Comparison of ENCODE assay signal across 8 cellular contexts in genomic region chr2:46776687-46777327, GRCh38.
DNase-seq lines count a peak whose midpoint lies in the region; ATAC-seq and TF ChIP-seq lines count a peak whose summit lies in the region.

No MANE protein-coding gene starts in this region.

- DNase-seq in CD4-positive, alpha-beta memory T cell, result peak in 4 of 5 donors; percentile 20 to 28 (median 26)
- DNase-seq in Panc1 (ENCODE audit: low read depth, low spot score) (peak; percentile 24), hepatic stellate cell (ENCODE audit: low spot score) (peak; percentile 60)
- DNase-seq in activated naive CD8-positive, alpha-beta T cell treated with anti-CD3 and anti-CD28 coated beads for 36 hours, result peak; percentile 46
- DNase-seq in stimulated activated CD4-positive, alpha-beta T cell treated with anti-CD3 and anti-CD28 coated beads, Interleukin-1b, Interleukin-23, amount 100 ng/mL, for 24 hours (ENCODE audit: low read depth in 4 of 4, low spot score in 1 of 4), result peak; percentile 6 to 28 (median 10)

- H3K36me3 ChIP-seq in CD4-positive, alpha-beta memory T cell (ENCODE audit: insufficient read depth, low read length), result no peaks in the 10 kb centered on the region
- H3K36me3 ChIP-seq in HEK293 (ENCODE audit: control insufficient read depth in 2 of 2, insufficient read depth in 1 of 2, low read length in 2 of 2), result no peaks in the 10 kb centered on the region
- no peaks in the 10 kb centered on the region for H3K36me3 ChIP-seq in Panc1 (ENCODE audit: control insufficient read depth, insufficient read depth, low read length)

- CTCF ChIA-PET in CD4-positive, alpha-beta memory T cell (lab: Charles Lee; ENCODE audit: partially characterized antibody), result interaction anchor here (0.6 to 5.9 kb wide), 11 partner anchors 9 to 654 kb away, joined by 3 to 32 read pairs (median 3); no protein-coding TSS in a partner anchor
- CTCF ChIA-PET in HEK293 (lab: Yijun Ruan, JAX), result interaction anchor here (0.6 to 3.6 kb wide), 43 partner anchors 9 to 650 kb away, joined by 3 to 33 read pairs (median 4); no protein-coding TSS in a partner anchor
- CTCF ChIA-PET in Panc1 (lab: Charles Lee), result interaction anchor here (0.6 to 0.8 kb wide), 2 partner anchors 97 to 126 kb away, joined by 3 to 8 read pairs; no protein-coding TSS in a partner anchor

- no TSS peak for BruUV-seq in Panc1 (replicated peaks; lab: Mats Ljungman, UMichigan)

- H3K4me3 Mint-ChIP-seq in CD4-positive, alpha-beta memory T cell, result no peak overlapping the region
- no peak overlapping the region for H3K4me3 Mint-ChIP-seq in activated naive CD8-positive, alpha-beta T cell treated with anti-CD3 and anti-CD28 coated beads for 36 hours

- H3K27ac ChIP-seq in CD4-positive, alpha-beta memory T cell (ENCODE audit: low read depth, low read length), result no peak overlapping the region
- no peak overlapping the region for H3K27ac ChIP-seq in HEK293 (ENCODE audit: extremely low read depth, low read depth, low read length)
- H3K27ac ChIP-seq in Panc1 (ENCODE audit: low read length), result no peak overlapping the region

- no peak overlapping the region for H3K27ac Mint-ChIP-seq in CD4-positive, alpha-beta memory T cell
- no peak overlapping the region for H3K27ac Mint-ChIP-seq in activated naive CD8-positive, alpha-beta T cell treated with anti-CD3 and anti-CD28 coated beads for 36 hours

- H3K27me3 ChIP-seq in CD4-positive, alpha-beta memory T cell (ENCODE audit: insufficient read depth, low read length), result peaks cover 13% of the 10 kb centered on the region
- H3K27me3 ChIP-seq in Panc1 (ENCODE audit: control insufficient read depth, insufficient read depth, low read length), result no peaks in the 10 kb centered on the region

- H3K36me3 Mint-ChIP-seq in CD4-positive, alpha-beta memory T cell, result no peaks in the 10 kb centered on the region
- no peaks in the 10 kb centered on the region for H3K36me3 Mint-ChIP-seq in activated naive CD8-positive, alpha-beta T cell treated with anti-CD3 and anti-CD28 coated beads for 36 hours

- in situ Hi-C loops in Panc1 (cut with HindIII; ENCODE audit: low pct_unique_long_range_greater_than_20kb, low sequenced_read_pairs), result no loop called here

- intact Hi-C loops in CD4-positive, alpha-beta memory T cell (cut with micrococcal nuclease), result loop anchor here (1.0 kb wide), 1 partner anchor 120 kb away; no protein-coding TSS in a partner anchor
- intact Hi-C loops in Panc1 (cut with micrococcal nuclease; ENCODE audit: unreplicated experiment), result loop anchor here (5.0 kb wide), 1 partner anchor 115 kb away; no protein-coding TSS in a partner anchor

- H3K9me3 ChIP-seq in CD4-positive, alpha-beta memory T cell (ENCODE audit: control insufficient read depth in 1 of 2, low read length in 2 of 2), result no peaks in the 10 kb centered on the region
- no peaks in the 10 kb centered on the region for H3K9me3 ChIP-seq in HEK293 (ENCODE audit: control insufficient read depth, insufficient read depth, low read depth, low read length)
- no peaks in the 10 kb centered on the region for H3K9me3 ChIP-seq in Panc1 (ENCODE audit: control insufficient read depth, insufficient read depth, low read depth, low read length)

- peaks cover 0 to 5% of the 10 kb centered on the region in 2 donors for H3K27me3 Mint-ChIP-seq in CD4-positive, alpha-beta memory T cell
- H3K27me3 Mint-ChIP-seq in activated naive CD8-positive, alpha-beta T cell treated with anti-CD3 and anti-CD28 coated beads for 36 hours, result peaks cover 5% of the 10 kb centered on the region

- POLR2A ChIA-PET in CD4-positive, alpha-beta memory T cell (lab: Charles Lee; ENCODE audit: partially characterized antibody), result no interaction called here
- POLR2A ChIA-PET in HEK293 (lab: Yijun Ruan, JAX) (no interaction called here), Panc1 (lab: Charles Lee) (no interaction called here)

- H3K4me1 ChIP-seq in CD4-positive, alpha-beta memory T cell (ENCODE audit: insufficient read depth, low read length), result no peaks in the 10 kb centered on the region
- no peaks in the 10 kb centered on the region for H3K4me1 ChIP-seq in HEK293 (ENCODE audit: control insufficient read depth, insufficient read depth, low read length)
- no peaks in the 10 kb centered on the region for H3K4me1 ChIP-seq in Panc1 (ENCODE audit: control insufficient read depth, insufficient read depth, low read length)

- no peak overlapping the region for H3K4me3 ChIP-seq in CD4-positive, alpha-beta memory T cell (ENCODE audit: low read length in 2 of 2)
- H3K4me3 ChIP-seq in HEK293 (ENCODE audit: low read depth, low read length) (no peak overlapping the region), Panc1 (ENCODE audit: low read depth in 2 of 2, low read length in 2 of 2) (no peak overlapping the region)

- H3K4me1 Mint-ChIP-seq in CD4-positive, alpha-beta memory T cell, result no peaks in the 10 kb centered on the region
- peaks cover 2% of the 10 kb centered on the region for H3K4me1 Mint-ChIP-seq in activated naive CD8-positive, alpha-beta T cell treated with anti-CD3 and anti-CD28 coated beads for 36 hours

- TF ChIP-seq CTCF in HEK293 (tag by site-specific recombination; IDR thresholded peaks at IDR 0.05) (no peak), Panc1 (IDR thresholded peaks at IDR 0.05) (peak; percentile 82)

- peak; percentile 82 for ATAC-seq in Panc1
- no peak for ATAC-seq in GM21515 (IDR thresholded peaks at IDR 0.05; ENCODE audit: unreplicated experiment)
- ATAC-seq in GM21737 (IDR thresholded peaks at IDR 0.05; ENCODE audit: unreplicated experiment), result no peak

- H3K9me3 Mint-ChIP-seq in CD4-positive, alpha-beta memory T cell, result peaks cover 0 to 1% (median 0%) of the 10 kb centered on the region in 8 donors
- no peaks in the 10 kb centered on the region for H3K9me3 Mint-ChIP-seq in activated naive CD8-positive, alpha-beta T cell treated with anti-CD3 and anti-CD28 coated beads for 36 hours

TF ChIP-seq in HEK293, 187 proteins besides CTCF, POLR2A, EP300 and RAD21 (continues in another document):
- no peak for TF ChIP-seq ZNF626 (tag by site-specific recombination; IDR thresholded peaks at IDR 0.05)
- no peak for TF ChIP-seq ZNF433 (tag by site-specific recombination; IDR thresholded peaks at IDR 0.05; ENCODE audit: low read depth)
- no peak for TF ChIP-seq ZNF239 (tag by site-specific recombination; IDR thresholded peaks at IDR 0.05)
- 0 out of 2 replicates have a peak, but pooled peaks have one; percentile 13 for TF ChIP-seq PRDM10 (tag by site-specific recombination; IDR thresholded peaks at IDR 0.05)
- TF ChIP-seq ZSCAN18 (tag by site-specific recombination; IDR thresholded peaks at IDR 0.05), result no peak
- no peak for TF ChIP-seq OVOL3 (tag by site-specific recombination; IDR thresholded peaks at IDR 0.05)
- TF ChIP-seq BCL6B (tag by site-specific recombination; IDR thresholded peaks at IDR 0.05), result no peak
- TF ChIP-seq ZNF394 (tag by site-specific recombination; IDR thresholded peaks at IDR 0.05; ENCODE audit: borderline replicate concordance), result no peak
- no peak for TF ChIP-seq ZNF514 (tag by site-specific recombination; IDR thresholded peaks at IDR 0.05)

Comparison
In these comparisons a context has a peak if more than half of its experiments do, and no peak if none do; other contexts are left out.
1. DNase-seq: peak in every context shown above with its lines; median percentile 60 in hepatic stellate cell; 46 in activated naive CD8-positive, alpha-beta T cell treated with anti-CD3 and anti-CD28 coated beads for 36 hours; 26 in CD4-positive, alpha-beta memory T cell; 24 in Panc1; 10 in stimulated activated CD4-positive, alpha-beta T cell treated with anti-CD3 and anti-CD28 coated beads, Interleukin-1b, Interleukin-23, amount 100 ng/mL, for 24 hours.